In the genomic region with DNA sequence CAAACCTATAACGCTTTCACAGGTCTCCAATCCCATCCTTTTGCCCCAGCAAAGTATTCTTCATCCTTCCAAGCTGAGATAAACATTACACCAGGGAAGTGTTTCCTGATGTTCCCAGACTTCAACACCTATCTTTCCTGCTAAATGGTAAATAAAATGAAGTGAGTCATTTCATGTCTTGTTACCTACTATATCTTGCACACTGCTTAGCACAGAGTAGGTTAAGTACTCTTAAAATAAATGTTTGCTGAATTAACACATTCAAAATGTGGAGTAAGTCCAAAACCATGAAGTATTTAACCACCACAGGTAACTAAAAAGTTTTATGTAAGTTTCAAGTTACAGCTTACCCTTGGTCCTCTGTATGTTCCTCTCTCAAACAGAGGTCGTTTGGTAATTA, we compare ENCODE assay signal across 10 cellular contexts. TPM values are rescaled to one million over a fixed set of nuclear protein-coding genes. Genes with fewer than 3 reads are reported as not detected.
DNase-seq lines count a peak whose midpoint lies in the region; ATAC-seq lines count a peak whose summit lies in the region.
"Had no signal": no experiment of that assay in that cellular context is flagged by ENCODE, and none has a peak within 500 bp of the region (broad histone marks: within the 10 kb centered on the region; RNA-seq: fewer than 3 reads in every experiment).

No MANE protein-coding gene starts in this region.

- no peak for DNase-seq in activated naive CD4-positive, alpha-beta T cell treated with Interleukin-2 at 50 U/mL for 16 hours
- DNase-seq in activated CD4-positive, alpha-beta memory T cell treated with anti-CD3 and anti-CD28 coated beads, Interleukin-2, amount 10 ng/mL, durations not matched to agents 7 days and 5 days: no peak
- no peak for DNase-seq in immature natural killer cell
- DNase-seq in stimulated activated naive B cell treated with anti-CD40 and anti-IgM and Interleukin-4, amounts not matched to agents 10 μg/mL and 1 μg/mL and 100 μg/mL, for 72 hours: no peak
- no peak for DNase-seq in cerebellar cortex (ENCODE audit: low spot score)
- DNase-seq: activated CD8-positive, alpha-beta memory T cell treated with anti-CD3 and anti-CD28 coated beads, Interleukin-2, amount 50 U/mL, for 4 hours; nucleus accumbens had no signal

- peaks cover 9% of the 10 kb centered on the region for H3K4me1 Mint-ChIP-seq in activated naive CD4-positive, alpha-beta T cell treated with anti-CD3 and anti-CD28 coated beads, Interleukin-2, amount 50 U/mL, for 24 hours
- H3K4me1 Mint-ChIP-seq in activated CD4-positive, alpha-beta memory T cell treated with anti-CD3 and anti-CD28 coated beads, Interleukin-2, amount 10 ng/mL, durations not matched to agents 7 days and 5 days: peaks cover 20% of the 10 kb centered on the region
- H3K4me1 Mint-ChIP-seq in immature natural killer cell: peaks cover 13 to 44% of the 10 kb centered on the region in 2 donors
- H3K4me1 Mint-ChIP-seq in stimulated activated naive B cell treated with anti-CD40 and anti-IgM and Interleukin-4, amounts not matched to agents 10 μg/mL and 1 μg/mL and 100 μg/mL, for 72 hours: peaks cover 34 to 48% of the 10 kb centered on the region in 2 donors

- H3K27me3 Mint-ChIP-seq in activated naive CD4-positive, alpha-beta T cell treated with anti-CD3 and anti-CD28 coated beads, Interleukin-2, amount 50 U/mL, for 24 hours: no peaks in the 10 kb centered on the region
- H3K27me3 Mint-ChIP-seq in activated CD4-positive, alpha-beta memory T cell treated with anti-CD3 and anti-CD28 coated beads, Interleukin-2, amount 10 ng/mL, durations not matched to agents 7 days and 5 days: no peaks in the 10 kb centered on the region
- H3K27me3 Mint-ChIP-seq in immature natural killer cell (ENCODE audit: low read depth in 3 of 3): peaks cover 2 to 8% (median 7%) of the 10 kb centered on the region in 3 donors
- H3K27me3 Mint-ChIP-seq in stimulated activated naive B cell treated with anti-CD40 and anti-IgM and Interleukin-4, amounts not matched to agents 10 μg/mL and 1 μg/mL and 100 μg/mL, for 72 hours: no peaks in the 10 kb centered on the region

- ATAC-seq in stimulated activated naive B cell treated with anti-CD40 and anti-IgM and Interleukin-4, amounts not matched to agents 10 μg/mL and 1 μg/mL and 100 μg/mL, for 72 hours (replicated peaks): no peak
- ATAC-seq in HG03097 (IDR thresholded peaks at IDR 0.05; ENCODE audit: low FRiP score, unreplicated experiment) (no peak), HG03159 (IDR thresholded peaks at IDR 0.05; ENCODE audit: unreplicated experiment) (no peak)

- CTCF ChIA-PET in activated CD4-positive, alpha-beta memory T cell treated with anti-CD3 and anti-CD28 coated beads, Interleukin-2, amount 10 ng/mL, durations not matched to agents 7 days and 5 days (lab: Charles Lee): interaction anchor here (1.1 to 2.9 kb wide), 3 partner anchors 9 to 21 kb away, joined by 4 to 13 read pairs (median 6); no protein-coding TSS in a partner anchor

- H3K9me3 Mint-ChIP-seq in activated naive CD4-positive, alpha-beta T cell treated with anti-CD3 and anti-CD28 coated beads, Interleukin-2, amount 50 U/mL, for 24 hours: no peaks in the 10 kb centered on the region
- H3K9me3 Mint-ChIP-seq in activated CD4-positive, alpha-beta memory T cell treated with anti-CD3 and anti-CD28 coated beads, Interleukin-2, amount 10 ng/mL, durations not matched to agents 7 days and 5 days: no peaks in the 10 kb centered on the region
- H3K9me3 Mint-ChIP-seq in immature natural killer cell: no peaks in the 10 kb centered on the region
- no peaks in the 10 kb centered on the region for H3K9me3 Mint-ChIP-seq in stimulated activated naive B cell treated with anti-CD40 and anti-IgM and Interleukin-4, amounts not matched to agents 10 μg/mL and 1 μg/mL and 100 μg/mL, for 72 hours

- no peak overlapping the region for H3K4me3 Mint-ChIP-seq in activated naive CD4-positive, alpha-beta T cell treated with anti-CD3 and anti-CD28 coated beads, Interleukin-2, amount 50 U/mL, for 24 hours
- H3K4me3 Mint-ChIP-seq in activated CD4-positive, alpha-beta memory T cell treated with anti-CD3 and anti-CD28 coated beads, Interleukin-2, amount 10 ng/mL, durations not matched to agents 7 days and 5 days: no peak overlapping the region
- H3K4me3 Mint-ChIP-seq in immature natural killer cell: peak overlapping the region in 4 of 5 donors; percentile 6 to 54 (median 24)
- H3K4me3 Mint-ChIP-seq in stimulated activated naive B cell treated with anti-CD40 and anti-IgM and Interleukin-4, amounts not matched to agents 10 μg/mL and 1 μg/mL and 100 μg/mL, for 72 hours: peak overlapping the region; percentile 44 to 60

- H3K36me3 Mint-ChIP-seq in activated naive CD4-positive, alpha-beta T cell treated with anti-CD3 and anti-CD28 coated beads, Interleukin-2, amount 50 U/mL, for 24 hours: peaks cover 16% of the 10 kb centered on the region
- peaks cover 37% of the 10 kb centered on the region for H3K36me3 Mint-ChIP-seq in activated CD4-positive, alpha-beta memory T cell treated with anti-CD3 and anti-CD28 coated beads, Interleukin-2, amount 10 ng/mL, durations not matched to agents 7 days and 5 days (ENCODE audit: low read depth)
- no peaks in the 10 kb centered on the region for H3K36me3 Mint-ChIP-seq in immature natural killer cell
- peaks cover 16 to 29% of the 10 kb centered on the region in 2 donors for H3K36me3 Mint-ChIP-seq in stimulated activated naive B cell treated with anti-CD40 and anti-IgM and Interleukin-4, amounts not matched to agents 10 μg/mL and 1 μg/mL and 100 μg/mL, for 72 hours

- H3K27ac Mint-ChIP-seq in activated naive CD4-positive, alpha-beta T cell treated with anti-CD3 and anti-CD28 coated beads, Interleukin-2, amount 50 U/mL, for 24 hours: peak overlapping the region; percentile 98
- peak overlapping the region; percentile 80 for H3K27ac Mint-ChIP-seq in activated CD4-positive, alpha-beta memory T cell treated with anti-CD3 and anti-CD28 coated beads, Interleukin-2, amount 10 ng/mL, durations not matched to agents 7 days and 5 days
- H3K27ac Mint-ChIP-seq in immature natural killer cell: peak overlapping the region; percentile 29 to 75 (median 58)
- peak overlapping the region; percentile 33 for H3K27ac Mint-ChIP-seq in stimulated activated naive B cell treated with anti-CD40 and anti-IgM and Interleukin-4, amounts not matched to agents 10 μg/mL and 1 μg/mL and 100 μg/mL, for 72 hours

- POLR2A ChIA-PET in activated CD4-positive, alpha-beta memory T cell treated with anti-CD3 and anti-CD28 coated beads, Interleukin-2, amount 10 ng/mL, durations not matched to agents 7 days and 5 days (lab: Charles Lee): interaction anchor here (6.5 kb wide), 1 partner anchor 9 kb away, joined by 55 read pairs; no protein-coding TSS in a partner anchor

RNA-seq across cellular contexts. Expression of gene RBM26, which starts 3.4 kb away (rescaled TPM):
- 10 to 100 TPM; 51.1 to 52.0 TPM for total RNA-seq in activated CD4-positive, alpha-beta memory T cell treated with anti-CD3 and anti-CD28 coated beads, Interleukin-2, amount 10 ng/mL, durations not matched to agents 7 days and 5 days
- 10 to 100 TPM in 1 of 3 donors, 1 to 10 TPM in 2; 5.4 to 11.9 (median 6.2) TPM for polyA plus RNA-seq in immature natural killer cell

Comparison
In these comparisons a context has a peak if more than half of its experiments do, and no peak if none do; other contexts are left out.
1. H3K27ac Mint-ChIP-seq: peak in every context shown above with its lines; median percentile 98 in activated naive CD4-positive, alpha-beta T cell treated with anti-CD3 and anti-CD28 coated beads, Interleukin-2, amount 50 U/mL, for 24 hours; 80 in activated CD4-positive, alpha-beta memory T cell treated with anti-CD3 and anti-CD28 coated beads, Interleukin-2, amount 10 ng/mL, durations not matched to agents 7 days and 5 days; 58 in immature natural killer cell; 33 in stimulated activated naive B cell treated with anti-CD40 and anti-IgM and Interleukin-4, amounts not matched to agents 10 μg/mL and 1 μg/mL and 100 μg/mL, for 72 hours.
2. H3K4me3 Mint-ChIP-seq: peak in immature natural killer cell (4 of 5) and stimulated activated naive B cell treated with anti-CD40 and anti-IgM and Interleukin-4, amounts not matched to agents 10 μg/mL and 1 μg/mL and 100 μg/mL, for 72 hours (2 of 2); none in activated naive CD4-positive, alpha-beta T cell treated with anti-CD3 and anti-CD28 coated beads, Interleukin-2, amount 50 U/mL, for 24 hours (single experiment) and activated CD4-positive, alpha-beta memory T cell treated with anti-CD3 and anti-CD28 coated beads, Interleukin-2, amount 10 ng/mL, durations not matched to agents 7 days and 5 days (single experiment).